Comparison of ENCODE assay signal across 10 cellular contexts in genomic region chr3:71444861-71445259, GRCh38.
DNase-seq lines count a peak whose midpoint lies in the region; ATAC-seq and TF ChIP-seq lines count a peak whose summit lies in the region.
"Had no signal": no experiment of that assay in that cellular context is flagged by ENCODE, and none has a peak within 500 bp of the region (broad histone marks: within the 10 kb centered on the region; RNA-seq: fewer than 3 reads in every experiment).

No MANE protein-coding gene starts in this region.

- H3K4me3 Mint-ChIP-seq in activated CD8-positive, alpha-beta T cell treated with anti-CD3 and anti-CD28 coated beads for 36 hours = peak overlapping the region; percentile 73

- TF ChIP-seq POLR2A in upper lobe of left lung (IDR thresholded peaks at IDR 0.05) = no peak

- no peak for TF ChIP-seq CTCF in left ventricle myocardium inferior (IDR thresholded peaks at IDR 0.05; ENCODE audit: borderline replicate concordance)
- TF ChIP-seq CTCF in activated CD8-positive, alpha-beta T cell treated with anti-CD3 and anti-CD28 coated beads for 36 hours (IDR thresholded peaks at IDR 0.05) = no peak
- TF ChIP-seq CTCF in left lung (IDR thresholded peaks at IDR 0.05) = no peak
- no peak for TF ChIP-seq CTCF in upper lobe of left lung (IDR thresholded peaks at IDR 0.05)

- no peaks in the 10 kb centered on the region for H3K27me3 Mint-ChIP-seq in activated CD8-positive, alpha-beta T cell treated with anti-CD3 and anti-CD28 coated beads for 36 hours

- no peaks in the 10 kb centered on the region for H3K9me3 ChIP-seq in left ventricle myocardium inferior (replicated peaks)
- no peaks in the 10 kb centered on the region for H3K9me3 ChIP-seq in left lung
- H3K9me3 ChIP-seq in upper lobe of left lung = no peaks in the 10 kb centered on the region

- peaks cover 73% of the 10 kb centered on the region for H3K4me1 ChIP-seq in left ventricle myocardium inferior
- peaks cover 10 to 83% of the 10 kb centered on the region in 2 donors for H3K4me1 ChIP-seq in left lung
- H3K4me1 ChIP-seq in upper lobe of left lung = peaks cover 44 to 87% (median 58%) of the 10 kb centered on the region in 4 donors

- DNase-seq in left ventricle myocardium inferior (no peak), Right ventricle myocardium superior (no peak), left lung (no peak), upper lobe of left lung (no peak), AG20443 (ENCODE audit: low spot score) (no peak), NCI-H526 (lab: John Stamatoyannopoulos, UW) (no peak)
- DNase-seq in activated CD8-positive, alpha-beta T cell treated with anti-CD3 and anti-CD28 coated beads for 36 hours = peak; percentile 41
- DNase-seq: NCI-H187 had no signal

- POLR2A ChIA-PET in activated CD8-positive, alpha-beta T cell treated with anti-CD3 and anti-CD28 coated beads for 36 hours (lab: Charles Lee) = interaction anchor here (1.5 to 9.3 kb wide), 4 partner anchors 9 to 47 kb away, joined by 4 to 64 read pairs (median 10); no protein-coding TSS in a partner anchor

- no peak for ATAC-seq in Right ventricle myocardium superior (ENCODE audit: poor library complexity)
- no peak for ATAC-seq in activated CD8-positive, alpha-beta T cell treated with anti-CD3 and anti-CD28 coated beads for 36 hours
- no peak for ATAC-seq in left lung
- no peak for ATAC-seq in upper lobe of left lung (ENCODE audit: low FRiP score in 2 of 2)
- no peak for ATAC-seq in HG02885 (IDR thresholded peaks at IDR 0.05; ENCODE audit: poor library complexity, unreplicated experiment)

- H3K27me3 ChIP-seq in left ventricle myocardium inferior (ENCODE audit: low read depth) = no peaks in the 10 kb centered on the region
- H3K27me3 ChIP-seq in left lung = no peaks in the 10 kb centered on the region
- H3K27me3 ChIP-seq in upper lobe of left lung = no peaks in the 10 kb centered on the region

- H3K27ac ChIP-seq in left ventricle myocardium inferior (replicated peaks) (peak overlapping the region; percentile 74), left lung (peak overlapping the region; percentile 27 to 90), upper lobe of left lung (peak overlapping the region; percentile 72 to 89 (median 80))
- H3K27ac ChIP-seq: SK-N-MC had no signal

- peak overlapping the region; percentile 100 for H3K27ac Mint-ChIP-seq in activated CD8-positive, alpha-beta T cell treated with anti-CD3 and anti-CD28 coated beads for 36 hours

- H3K36me3 Mint-ChIP-seq in activated CD8-positive, alpha-beta T cell treated with anti-CD3 and anti-CD28 coated beads for 36 hours (ENCODE audit: low read depth) = peaks cover 29% of the 10 kb centered on the region

- intact Hi-C loops in left ventricle myocardium inferior (cut with micrococcal nuclease) = no loop called here
- intact Hi-C loops in Right ventricle myocardium superior (cut with DNase I) = no loop called here
- intact Hi-C loops in activated CD8-positive, alpha-beta T cell treated with anti-CD3 and anti-CD28 coated beads for 36 hours (cut with micrococcal nuclease) = loop anchor here (1.0 kb wide), 1 partner anchor 47 kb away; no protein-coding TSS in a partner anchor
- intact Hi-C loops in left lung (cut with DNase I) = no loop called here

- no peak for TF ChIP-seq EP300 in upper lobe of left lung (IDR thresholded peaks at IDR 0.05)

- H3K36me3 ChIP-seq in left ventricle myocardium inferior (no peaks in the 10 kb centered on the region), left lung (no peaks in the 10 kb centered on the region), upper lobe of left lung (no peaks in the 10 kb centered on the region)

- peaks cover 90% of the 10 kb centered on the region for H3K4me1 Mint-ChIP-seq in activated CD8-positive, alpha-beta T cell treated with anti-CD3 and anti-CD28 coated beads for 36 hours (ENCODE audit: low read depth)

- H3K4me3 ChIP-seq in left ventricle myocardium inferior = no peak overlapping the region
- no peak overlapping the region for H3K4me3 ChIP-seq in left lung
- H3K4me3 ChIP-seq in upper lobe of left lung = no peak overlapping the region
- H3K4me3 ChIP-seq: SK-N-MC had no signal

- CTCF ChIA-PET in activated CD8-positive, alpha-beta T cell treated with anti-CD3 and anti-CD28 coated beads for 36 hours (lab: Charles Lee) = interaction anchor here (1.0 to 2.2 kb wide), 4 partner anchors 9 to 46 kb away, joined by 3 to 9 read pairs (median 5); no protein-coding TSS in a partner anchor

- 46 to 53% methylated on average over 4 of the region's 4 CpGs for WGBS in upper lobe of left lung, 2 donors

- H3K9me3 Mint-ChIP-seq in activated CD8-positive, alpha-beta T cell treated with anti-CD3 and anti-CD28 coated beads for 36 hours = peaks cover 3% of the 10 kb centered on the region
